Comparison of ENCODE assay signal across 7 cellular contexts in genomic region chr17:4900231-4901107, GRCh38. TPM values are rescaled to one million over a fixed set of nuclear protein-coding genes. Genes with fewer than 3 reads are reported as not detected.
DNase-seq lines count a peak whose midpoint lies in the region; ATAC-seq, FAIRE-seq and TF ChIP-seq lines count a peak whose summit lies in the region.

No MANE protein-coding gene starts in this region.

- H3K4me3 ChIP-seq in K562 (no peak overlapping the region), mesendoderm (ENCODE audit: low read length) (peak overlapping the region; percentile 22), tibial nerve (peak overlapping the region in 3 of 4 donors; percentile 11 to 54 (median 48))

- H4K5ac ChIP-seq in mesendoderm (ENCODE audit: low read length) = no peak overlapping the region

- POLR2A ChIA-PET in K562 (lab: Yijun Ruan, JAX) = no interaction called here

- intact Hi-C loops in K562 (cut with micrococcal nuclease) = loop anchor here (10.0 kb wide), 1 partner anchor 64 kb away; the partner anchor contains the start of gene SPAG7

- H4K20me1 ChIP-seq in K562 (replicated peaks; ENCODE audit: control insufficient read depth, insufficient read depth, low read length) = no peaks in the 10 kb centered on the region

- no peak overlapping the region for H2BK120ac ChIP-seq in mesendoderm (ENCODE audit: low read depth, low read length)

- H2AFZ ChIP-seq in K562 (ENCODE audit: low read depth, low read length) = no peak overlapping the region

- H3K4me1 ChIP-seq in K562 (replicated peaks in 1 of 2; ENCODE audit: control insufficient read depth in 2 of 2, insufficient read depth in 2 of 2, low read length in 2 of 2) (peaks cover 14 to 33% of the 10 kb centered on the region in 2 experiments), mesendoderm (ENCODE audit: control insufficient read depth, low read depth, low read length) (no peaks in the 10 kb centered on the region), tibial nerve (peaks cover 0 to 53% (median 22%) of the 10 kb centered on the region in 4 donors)

- no peak overlapping the region for H3K18ac ChIP-seq in mesendoderm (ENCODE audit: low read length)

- no peaks in the 10 kb centered on the region for H3K79me1 ChIP-seq in mesendoderm (ENCODE audit: low read length)

- H3K36me3 ChIP-seq in K562 (ENCODE audit: control insufficient read depth, insufficient read depth, low read length) (peaks cover 13% of the 10 kb centered on the region; the same call in 1 of the 3 replicates), mesendoderm (ENCODE audit: control insufficient read depth, insufficient read depth, low read length) (no peaks in the 10 kb centered on the region), tibial nerve (peaks cover 0 to 22% (median 4%) of the 10 kb centered on the region in 3 donors)

- H3K23ac ChIP-seq in mesendoderm (ENCODE audit: low read length) = no peak overlapping the region

- H3K27me3 ChIP-seq in K562 (ENCODE audit: control insufficient read depth in 2 of 2, insufficient read depth in 2 of 2, low read length in 2 of 2) (no peaks in the 10 kb centered on the region), mesendoderm (ENCODE audit: insufficient read depth, low read length, poor library complexity) (no peaks in the 10 kb centered on the region), tibial nerve (peaks cover 0 to 19% of the 10 kb centered on the region in 2 donors)

- H2BK15ac ChIP-seq in mesendoderm (replicated peaks; ENCODE audit: low read depth) = no peak overlapping the region

- H3K9ac ChIP-seq in K562 (ENCODE audit: insufficient read depth in 1 of 2, low read depth in 2 of 2, low read length in 2 of 2) (no peak overlapping the region), mesendoderm (ENCODE audit: low read length) (peak overlapping the region; percentile 32)

- H3K9me1 ChIP-seq in K562 (ENCODE audit: control insufficient read depth, insufficient read depth, low read length) = peaks cover 2% of the 10 kb centered on the region

- H3K79me2 ChIP-seq in K562 (ENCODE audit: control insufficient read depth, insufficient read depth, low read length) = no peaks in the 10 kb centered on the region
- no peaks in the 10 kb centered on the region for H3K79me2 ChIP-seq in mesendoderm (ENCODE audit: control insufficient read depth, insufficient read depth, low read length)

- TF ChIP-seq EP300 in K562 (IDR thresholded peaks at IDR 0.05; ENCODE audit: low read length) (no peak), tibial nerve (IDR thresholded peaks at IDR 0.05) (peak in 1 of 2 donors; percentile 6)

- H2AK5ac ChIP-seq in mesendoderm (ENCODE audit: low read length) = no peak overlapping the region

- no peak overlapping the region for H3K27ac ChIP-seq in K562 (ENCODE audit: extremely low read depth, low read depth, low read length)
- H3K27ac ChIP-seq in mesendoderm (ENCODE audit: low read depth, low read length) = no peak overlapping the region
- H3K27ac ChIP-seq in tibial nerve = peak overlapping the region in 2 of 4 donors; percentile 64 to 75

- no peak for FAIRE-seq in K562 (lab: Jason Lieb, UNC)

- no peak overlapping the region for H3K4ac ChIP-seq in mesendoderm (ENCODE audit: low read depth, low read length)

- WGBS in K562 (ENCODE audit: insufficient coverage, low coverage, missing lambda C conversion rate) = 96% methylated on average over 24 of the region's 65 CpGs
- no CpG with 5 or more reads among the region's 65 CpGs for WGBS in mesendoderm (ENCODE audit: extremely low coverage, insufficient coverage, low lambda C conversion rate)
- WGBS in tibial nerve, 2 donors = 35 to 43% methylated on average over 37 to 45 of the region's 65 CpGs

- no peaks in the 10 kb centered on the region for H3K9me3 ChIP-seq in K562 (replicated peaks; ENCODE audit: control insufficient read depth, insufficient read depth, low read depth, low read length)
- no peaks in the 10 kb centered on the region for H3K9me3 ChIP-seq in tibial nerve

- CTCF ChIA-PET in K562 (lab: Yijun Ruan, JAX; ENCODE audit: low intra/inter-chr PET ratio) = no interaction called here

- no peak overlapping the region for H4K8ac ChIP-seq in mesendoderm (ENCODE audit: low read depth, low read length)

- peak in 4 of 5 experiments; percentile 30 to 86 (median 58) for DNase-seq in T-helper 2 cell
- DNase-seq in K562 (ENCODE audit: extremely low read depth in 1 of 4, low spot score in 3 of 4) = no peak
- peak; percentile 65 for DNase-seq in mesendoderm
- no peak for DNase-seq in tibial nerve (ENCODE audit: low spot score in 2 of 2)
- DNase-seq in NCI-H748 treated with DMSO at 0.1 percent for 48 hours (lab: John Stamatoyannopoulos, UW) = no peak

- in situ Hi-C loops in K562 (cut with MboI) = no loop called here

- no peak overlapping the region for H3K4me2 ChIP-seq in K562 (ENCODE audit: insufficient read depth, low read length)
- H3K4me2 ChIP-seq in mesendoderm (ENCODE audit: low read length) = peak overlapping the region; percentile 56

- TF ChIP-seq CTCF in K562 (IDR thresholded peaks at IDR 0.05 in 2 of 3, conservative IDR thresholded peaks at IDR 0.05 in 1 of 3; ENCODE audit: insufficient read depth in 2 of 3, low read depth in 1 of 3, low read length in 3 of 3) (no peak), tibial nerve (IDR thresholded peaks at IDR 0.05) (no peak)

- TF ChIP-seq POLR2A in K562 (conservative IDR thresholded peaks at IDR 0.05) (no peak), tibial nerve (IDR thresholded peaks at IDR 0.05) (peak in 1 of 2 donors; percentile 20)

- no peak for TF ChIP-seq RAD21 in K562 (CRISPR knock-in tag; conservative IDR thresholded peaks at IDR 0.05 in 1 of 2, IDR thresholded peaks at IDR 0.05 in 1 of 2)

- ATAC-seq in K562 (no peak), HG02852 (IDR thresholded peaks at IDR 0.05; ENCODE audit: unreplicated experiment) (no peak), SK-N-SH treated with all-trans-retinoic acid at 6 μM for 48 hours (no peak)

- peak overlapping the region; percentile 25 for H3K56ac ChIP-seq in mesendoderm (ENCODE audit: low read length)

- BruUV-seq in K562 (replicated peaks; lab: Mats Ljungman, UMichigan) = no TSS peak

- no peak overlapping the region for H2BK5ac ChIP-seq in mesendoderm (ENCODE audit: low read length)

RNA-seq across cellular contexts. Expression of gene C17orf107, which starts 1.1 kb away (rescaled TPM):
- 2.2 and 6.6 TPM in 2 replicates for total RNA-seq in K562 (2011; cell fraction: chromatin; rRNA removed; ENCODE audit: low replicate concordance)
- 3.2 and 3.7 TPM in 2 replicates for total RNA-seq in K562 (2011; cell fraction: nucleolus; rRNA removed)
- total RNA-seq in K562 (2011; cell fraction: nucleoplasm; rRNA removed) = 1.4 and 2.5 TPM in 2 replicates
- total RNA-seq in K562 (2014; rRNA removed) = 0.05 and 0.16 TPM in 2 replicates
- not detected in 2 replicates for total RNA-seq in K562 (2014; rRNA removed; fragmentation: Illumina TruSeq; extraction: Trizol)
- total RNA-seq in K562 (2015; rRNA removed; fragmentation: Illumina TruSeq; extraction: Trizol) = 0.07 and 0.08 TPM in 2 replicates
- total RNA-seq in K562 (2021) = 0.29 and 0.42 TPM in 2 replicates
- polyA plus RNA-seq in K562 (2011; rRNA removed) = 0.03 and 0.07 TPM in 2 replicates
- polyA plus RNA-seq in K562 (2011; cell fraction: cytosol; rRNA removed) = 0.03 and 0.12 TPM in 2 replicates
- 0.34 and 1.00 TPM in 2 replicates for polyA plus RNA-seq in K562 (2011; cell fraction: nucleus; rRNA removed)
- 0.09 and 0.24 TPM in 2 replicates for polyA plus RNA-seq in K562 (2012)
- not detected in 2 replicates for polyA plus RNA-seq in K562 (2014; fragmentation: Illumina TruSeq; extraction: Trizol)
- polyA plus RNA-seq in K562 (2014; fragmentation: Nextera tagmentation; extraction: Ambion mirVana) = not detected
- 0.09 and 0.13 TPM in 2 replicates for polyA plus RNA-seq in K562 (2014; rRNA removed)
- 0.06 TPM in 1 of 2 replicates, not detected in the other for polyA minus RNA-seq in K562 (2011; rRNA and poly(A)+ RNA removed)
- not detected in 2 replicates for polyA minus RNA-seq in K562 (2011; cell fraction: cytosol; rRNA and poly(A)+ RNA removed)
- 1.4 and 1.5 TPM in 2 replicates for polyA minus RNA-seq in K562 (2011; cell fraction: nucleus; rRNA and poly(A)+ RNA removed)
- polyA plus RNA-seq in mesendoderm (2013, experiment 1 of 2) = 0.24 TPM
- 0.39 TPM for polyA plus RNA-seq in mesendoderm (2013, experiment 2 of 2)
- 1 to 10 TPM in 3 of 4 donors, under 1 TPM in 1; 0.90 to 2.0 (median 1.3) TPM for total RNA-seq in tibial nerve

RNA-seq across cellular contexts. Expression of gene CHRNE, which starts 2.4 kb away (rescaled TPM):
- total RNA-seq in K562 (2011; cell fraction: chromatin; rRNA removed; ENCODE audit: low replicate concordance) = 0.21 TPM in 1 of 2 replicates, not detected in the other
- not detected in 2 replicates for total RNA-seq in K562 (2011; cell fraction: nucleolus; rRNA removed)
- 0.37 TPM in 1 of 2 replicates, not detected in the other for total RNA-seq in K562 (2011; cell fraction: nucleoplasm; rRNA removed)
- not detected in 2 replicates for total RNA-seq in K562 (2014; rRNA removed)
- total RNA-seq in K562 (2014; rRNA removed; fragmentation: Illumina TruSeq; extraction: Trizol) = not detected in 2 replicates
- not detected in 2 replicates for total RNA-seq in K562 (2015; rRNA removed; fragmentation: Illumina TruSeq; extraction: Trizol)
- total RNA-seq in K562 (2021) = 0.25 TPM in 1 of 2 replicates, not detected in the other
- not detected in 2 replicates for polyA plus RNA-seq in K562 (2011; rRNA removed)
- not detected in 2 replicates for polyA plus RNA-seq in K562 (2011; cell fraction: cytosol; rRNA removed)
- 0.24 and 0.33 TPM in 2 replicates for polyA plus RNA-seq in K562 (2011; cell fraction: nucleus; rRNA removed)
- polyA plus RNA-seq in K562 (2012) = 0.06 and 0.08 TPM in 2 replicates
- polyA plus RNA-seq in K562 (2014; fragmentation: Illumina TruSeq; extraction: Trizol) = not detected in 2 replicates
- polyA plus RNA-seq in K562 (2014; fragmentation: Nextera tagmentation; extraction: Ambion mirVana) = not detected
- not detected in 2 replicates for polyA plus RNA-seq in K562 (2014; rRNA removed)
- not detected in 2 replicates for polyA minus RNA-seq in K562 (2011; rRNA and poly(A)+ RNA removed)
- polyA minus RNA-seq in K562 (2011; cell fraction: cytosol; rRNA and poly(A)+ RNA removed) = not detected in 2 replicates
- not detected in 2 replicates for polyA minus RNA-seq in K562 (2011; cell fraction: nucleus; rRNA and poly(A)+ RNA removed)
- 0.24 TPM for polyA plus RNA-seq in mesendoderm (2013, experiment 1 of 2)
- polyA plus RNA-seq in mesendoderm (2013, experiment 2 of 2) = 0.24 TPM
- total RNA-seq in tibial nerve = 1 to 10 TPM in 2 of 4 donors, under 1 TPM in 2; 0.22 to 2.5 (median 1.0) TPM

RNA-seq across cellular contexts. Expression of gene GP1BA, which starts 31.6 kb away (rescaled TPM):
- not detected in 2 replicates for total RNA-seq in K562 (2011; cell fraction: chromatin; rRNA removed; ENCODE audit: low replicate concordance)
- total RNA-seq in K562 (2011; cell fraction: nucleolus; rRNA removed) = not detected in 2 replicates
- not detected in 2 replicates for total RNA-seq in K562 (2011; cell fraction: nucleoplasm; rRNA removed)
- total RNA-seq in K562 (2014; rRNA removed) (not detected in 2 replicates), K562 (2014; rRNA removed; fragmentation: Illumina TruSeq; extraction: Trizol) (not detected in 2 replicates), K562 (2015; rRNA removed; fragmentation: Illumina TruSeq; extraction: Trizol) (not detected in 2 replicates), K562 (2021) (not detected in 2 replicates), tibial nerve (not detected)
- polyA plus RNA-seq in K562 (2011; rRNA removed) (not detected in 2 replicates), K562 (2014; fragmentation: Illumina TruSeq; extraction: Trizol) (not detected in 2 replicates), K562 (2014; fragmentation: Nextera tagmentation; extraction: Ambion mirVana) (under 1 TPM in 1 of 2 experiments, not detected in 1; 0.01 TPM), K562 (2014; rRNA removed) (not detected in 2 replicates)
- not detected in 2 replicates for polyA plus RNA-seq in K562 (2011; cell fraction: cytosol; rRNA removed)
- polyA plus RNA-seq in K562 (2011; cell fraction: nucleus; rRNA removed) = not detected in 2 replicates
- 0.44 and 0.94 TPM in 2 replicates for polyA plus RNA-seq in K562 (2012)
- polyA minus RNA-seq in K562 (2011; rRNA and poly(A)+ RNA removed) = not detected in 2 replicates
- polyA minus RNA-seq in K562 (2011; cell fraction: cytosol; rRNA and poly(A)+ RNA removed) = not detected in 2 replicates
- polyA minus RNA-seq in K562 (2011; cell fraction: nucleus; rRNA and poly(A)+ RNA removed) = not detected in 2 replicates
- not detected for polyA plus RNA-seq in mesendoderm (2013, experiment 1 of 2)
- polyA plus RNA-seq in mesendoderm (2013, experiment 2 of 2) = not detected

RNA-seq across cellular contexts. Expression of gene SLC25A11, which starts 39.4 kb away (rescaled TPM):
- 15.6 and 45.9 TPM in 2 replicates for total RNA-seq in K562 (2011; cell fraction: chromatin; rRNA removed; ENCODE audit: low replicate concordance)
- 50.2 and 54.3 TPM in 2 replicates for total RNA-seq in K562 (2011; cell fraction: nucleolus; rRNA removed)
- total RNA-seq in K562 (2011; cell fraction: nucleoplasm; rRNA removed) = 25.9 and 26.0 TPM in 2 replicates
- total RNA-seq in K562 (2014; rRNA removed) (35.4 and 55.1 TPM in 2 replicates), K562 (2014; rRNA removed; fragmentation: Illumina TruSeq; extraction: Trizol) (10.8 and 15.8 TPM in 2 replicates), K562 (2015; rRNA removed; fragmentation: Illumina TruSeq; extraction: Trizol) (31.0 and 32.9 TPM in 2 replicates), K562 (2021) (56.7 and 58.5 TPM in 2 replicates), tibial nerve (10 to 100 TPM; 30.3 to 42.8 (median 32.3) TPM)
- polyA plus RNA-seq in K562 (2011; rRNA removed) (22.8 and 36.0 TPM in 2 replicates), K562 (2014; fragmentation: Illumina TruSeq; extraction: Trizol) (56.3 and 57.2 TPM in 2 replicates), K562 (2014; fragmentation: Nextera tagmentation; extraction: Ambion mirVana) (10 to 100 TPM in 1 of 2 experiments, 1 to 10 TPM in 1; 3.1 to 11.0 TPM), K562 (2014; rRNA removed) (38.5 and 49.8 TPM in 2 replicates)
- 42.8 and 67.8 TPM in 2 replicates for polyA plus RNA-seq in K562 (2011; cell fraction: cytosol; rRNA removed)
- polyA plus RNA-seq in K562 (2011; cell fraction: nucleus; rRNA removed) = 44.1 and 62.7 TPM in 2 replicates
- 50.7 and 62.8 TPM in 2 replicates for polyA plus RNA-seq in K562 (2012)
- polyA minus RNA-seq in K562 (2011; rRNA and poly(A)+ RNA removed) = 11.8 and 16.7 TPM in 2 replicates
- polyA minus RNA-seq in K562 (2011; cell fraction: cytosol; rRNA and poly(A)+ RNA removed) = 15.2 and 16.9 TPM in 2 replicates
- 31.1 and 38.8 TPM in 2 replicates for polyA minus RNA-seq in K562 (2011; cell fraction: nucleus; rRNA and poly(A)+ RNA removed)
- 41.8 TPM for polyA plus RNA-seq in mesendoderm (2013, experiment 1 of 2)
- 41.5 TPM for polyA plus RNA-seq in mesendoderm (2013, experiment 2 of 2)

RNA-seq across cellular contexts. Expression of gene RNF167, which starts 39.6 kb away (rescaled TPM):
- total RNA-seq in K562 (2011; cell fraction: chromatin; rRNA removed; ENCODE audit: low replicate concordance) = 76.6 and 157 TPM in 2 replicates
- 107 and 116 TPM in 2 replicates for total RNA-seq in K562 (2011; cell fraction: nucleolus; rRNA removed)
- 95.0 and 98.1 TPM in 2 replicates for total RNA-seq in K562 (2011; cell fraction: nucleoplasm; rRNA removed)
- total RNA-seq in K562 (2014; rRNA removed) (27.0 and 41.6 TPM in 2 replicates), K562 (2014; rRNA removed; fragmentation: Illumina TruSeq; extraction: Trizol) (41.0 and 50.0 TPM in 2 replicates), K562 (2015; rRNA removed; fragmentation: Illumina TruSeq; extraction: Trizol) (42.6 and 43.0 TPM in 2 replicates), K562 (2021) (60.5 and 61.6 TPM in 2 replicates), tibial nerve (10 to 100 TPM; 45.0 to 55.0 (median 51.4) TPM)
- polyA plus RNA-seq in K562 (2011; rRNA removed) (45.5 and 52.4 TPM in 2 replicates), K562 (2014; fragmentation: Illumina TruSeq; extraction: Trizol) (120 and 143 TPM in 2 replicates), K562 (2014; fragmentation: Nextera tagmentation; extraction: Ambion mirVana) (10 to 100 TPM; 16.5 to 21.9 TPM), K562 (2014; rRNA removed) (47.3 and 53.3 TPM in 2 replicates)
- polyA plus RNA-seq in K562 (2011; cell fraction: cytosol; rRNA removed) = 102 and 127 TPM in 2 replicates
- polyA plus RNA-seq in K562 (2011; cell fraction: nucleus; rRNA removed) = 141 and 155 TPM in 2 replicates
- polyA plus RNA-seq in K562 (2012) = 66.0 and 75.9 TPM in 2 replicates
- 42.0 and 44.8 TPM in 2 replicates for polyA minus RNA-seq in K562 (2011; rRNA and poly(A)+ RNA removed)
- 37.9 and 38.2 TPM in 2 replicates for polyA minus RNA-seq in K562 (2011; cell fraction: cytosol; rRNA and poly(A)+ RNA removed)
- polyA minus RNA-seq in K562 (2011; cell fraction: nucleus; rRNA and poly(A)+ RNA removed) = 25.8 and 33.4 TPM in 2 replicates
- 181 TPM for polyA plus RNA-seq in mesendoderm (2013, experiment 1 of 2)
- polyA plus RNA-seq in mesendoderm (2013, experiment 2 of 2) = 176 TPM

Comparison
In these comparisons a context has a peak if more than half of its experiments do, and no peak if none do; other contexts are left out.
1. DNase-seq: peak in T-helper 2 cell (4 of 5) and mesendoderm (single experiment); none in K562 (0 of 4), tibial nerve (0 of 2) and NCI-H748 treated with DMSO at 0.1 percent for 48 hours (single experiment).